8 cellular contexts compared by ENCODE assay signal in genomic region chr13:106532111-106532929, GRCh38. TPM values are rescaled to one million over a fixed set of nuclear protein-coding genes. Genes with fewer than 3 reads are reported as not detected.
DNase-seq lines count a peak whose midpoint lies in the region; ATAC-seq and TF ChIP-seq lines count a peak whose summit lies in the region.

No MANE protein-coding gene starts in this region.

- no peak overlapping the region for H3K9ac ChIP-seq in neuronal stem cell (ENCODE audit: low read depth, low read length, poor library complexity)

- H3K14ac ChIP-seq in neuronal stem cell (ENCODE audit: low read length), result no peak overlapping the region

- no peak for DNase-seq in BJ (ENCODE audit: low read depth)
- peak; percentile 70 for DNase-seq in NCI-H69 (lab: John Stamatoyannopoulos, UW)
- DNase-seq in neuronal stem cell (ENCODE audit: low spot score), result no peak
- DNase-seq in stimulated activated naive CD4-positive, alpha-beta T cell treated with Interleukin-2 at 50 U/mL for 16 hours (lab: John Stamatoyannopoulos, UW), result no peak
- no peak for DNase-seq in activated CD4-positive, alpha-beta memory T cell treated with anti-CD3 and anti-CD28 coated beads, Interleukin-2, amount 10 ng/mL, durations not matched to agents 7 days and 5 days
- no peak for DNase-seq in UCSD-AML1 (lab: John Stamatoyannopoulos, UW; ENCODE audit: unreplicated experiment)

- CTCF ChIA-PET in BJ (lab: Yijun Ruan, JAX), result interaction anchor here (0.6 to 2.7 kb wide), 4 partner anchors 381 to 1122 kb away, joined by 3 to 9 read pairs (median 4); no protein-coding TSS in a partner anchor
- CTCF ChIA-PET in activated CD4-positive, alpha-beta memory T cell treated with anti-CD3 and anti-CD28 coated beads, Interleukin-2, amount 10 ng/mL, durations not matched to agents 7 days and 5 days (lab: Charles Lee), result interaction anchor here (1.0 kb wide), 1 partner anchor 24 kb away, joined by 3 read pairs; no protein-coding TSS in a partner anchor

- ATAC-seq in HG03175 (IDR thresholded peaks at IDR 0.05; ENCODE audit: unreplicated experiment), result no peak

- H3K27me3 ChIP-seq in BJ (ENCODE audit: control insufficient read depth, insufficient read depth, low read length) (no peaks in the 10 kb centered on the region), esophagus (ENCODE audit: control insufficient read depth in 1 of 2, insufficient read depth in 2 of 2, low read length in 2 of 2) (no peaks in the 10 kb centered on the region), neuronal stem cell (ENCODE audit: control insufficient read depth in 3 of 3, insufficient read depth in 3 of 3, low read depth in 1 of 3, low read length in 3 of 3) (no peaks in the 10 kb centered on the region)

- no peak overlapping the region for H3K4ac ChIP-seq in neuronal stem cell (ENCODE audit: low read length)

- POLR2A ChIA-PET in BJ (lab: Charles Lee), result no interaction called here
- POLR2A ChIA-PET in activated CD4-positive, alpha-beta memory T cell treated with anti-CD3 and anti-CD28 coated beads, Interleukin-2, amount 10 ng/mL, durations not matched to agents 7 days and 5 days (lab: Charles Lee), result interaction anchor here (6.0 kb wide), 1 partner anchor 34 kb away, joined by 48 read pairs; the partner anchor contains the start of gene ARGLU1

- TF ChIP-seq CTCF in BJ (IDR thresholded peaks at IDR 0.05; ENCODE audit: insufficient read depth, low read depth, low read length), result no peak

- H2BK5ac ChIP-seq in neuronal stem cell (ENCODE audit: low read length), result no peak overlapping the region

- WGBS in esophagus, 2 donors, result 35 to 37% methylated on average over 18 of the region's 18 CpGs
- no CpG with 5 or more reads among the region's 18 CpGs for WGBS in neuronal stem cell (ENCODE audit: extremely low coverage in 2 of 2, insufficient read length in 2 of 2, insufficient replicate concordance in 1 of 2), 2 donors

- H3K4me3 Mint-ChIP-seq in activated CD4-positive, alpha-beta memory T cell treated with anti-CD3 and anti-CD28 coated beads, Interleukin-2, amount 10 ng/mL, durations not matched to agents 7 days and 5 days, result no peak overlapping the region

- no peak overlapping the region for H2AK5ac ChIP-seq in neuronal stem cell (ENCODE audit: low read depth, low read length)

- H4K8ac ChIP-seq in neuronal stem cell (ENCODE audit: low read depth, low read length), result no peak overlapping the region

- H3K36me3 ChIP-seq in BJ (ENCODE audit: control insufficient read depth, insufficient read depth, low read length), result no peaks in the 10 kb centered on the region
- no peaks in the 10 kb centered on the region for H3K36me3 ChIP-seq in esophagus (ENCODE audit: control insufficient read depth in 2 of 2, insufficient read depth in 2 of 2, low read length in 1 of 2)
- H3K36me3 ChIP-seq in neuronal stem cell (replicated peaks in 1 of 2; ENCODE audit: control insufficient read depth in 2 of 2, insufficient read depth in 2 of 2, low read length in 2 of 2), result peaks cover 0 to 46% of the 10 kb centered on the region in 2 donors

- H3K4me1 ChIP-seq in esophagus (ENCODE audit: control insufficient read depth in 2 of 2, insufficient read depth in 2 of 2, low read length in 1 of 2), result peaks cover 3 to 4% of the 10 kb centered on the region in 2 donors
- H3K4me1 ChIP-seq in neuronal stem cell (ENCODE audit: control insufficient read depth in 2 of 2, insufficient read depth in 1 of 2, low read depth in 1 of 2, low read length in 2 of 2), result peaks cover 19 to 42% of the 10 kb centered on the region in 2 donors

- H3K18ac ChIP-seq in neuronal stem cell (ENCODE audit: low read length), result peak overlapping the region; percentile 46

- H3K79me1 ChIP-seq in neuronal stem cell (ENCODE audit: low read depth, low read length), result peaks cover 4% of the 10 kb centered on the region

- peak overlapping the region; percentile 56 for H3K4me2 ChIP-seq in neuronal stem cell (ENCODE audit: insufficient read depth, low read length, poor library complexity, severe bottlenecking)

- H3K4me3 ChIP-seq in BJ (ENCODE audit: low read depth, low read length) (peak overlapping the region; percentile 66), esophagus (ENCODE audit: low read depth in 1 of 2, low read length in 2 of 2) (peak overlapping the region; percentile 29 to 85), neuronal stem cell (ENCODE audit: low read length in 2 of 2) (peak overlapping the region; percentile 72 to 96)

- H3K23ac ChIP-seq in neuronal stem cell (ENCODE audit: low read depth, low read length, poor library complexity), result no peak overlapping the region

- no peak overlapping the region for H2BK120ac ChIP-seq in neuronal stem cell (ENCODE audit: low read depth, low read length)

- H2AFZ ChIP-seq in neuronal stem cell (ENCODE audit: low read length), result no peak overlapping the region

- H3K9me3 ChIP-seq in esophagus (ENCODE audit: control insufficient read depth in 2 of 2, insufficient read depth in 1 of 2, low read depth in 1 of 2, low read length in 1 of 2), result no peaks in the 10 kb centered on the region
- H3K9me3 ChIP-seq in neuronal stem cell (replicated peaks in 1 of 2; ENCODE audit: control insufficient read depth in 2 of 2, insufficient read depth in 1 of 2, low read depth in 1 of 2, low read length in 2 of 2), result no peaks in the 10 kb centered on the region

- peak overlapping the region in 1 of 2 donors; percentile 34 for H3K27ac ChIP-seq in esophagus (ENCODE audit: low read depth in 2 of 2, low read length in 1 of 2)
- peak overlapping the region; percentile 81 for H3K27ac ChIP-seq in neuronal stem cell (replicated peaks; ENCODE audit: low read length)

- peaks cover 3% of the 10 kb centered on the region for H3K36me3 Mint-ChIP-seq in activated CD4-positive, alpha-beta memory T cell treated with anti-CD3 and anti-CD28 coated beads, Interleukin-2, amount 10 ng/mL, durations not matched to agents 7 days and 5 days (ENCODE audit: low read depth)

- H2BK12ac ChIP-seq in neuronal stem cell (ENCODE audit: low read length), result no peak overlapping the region

- no peak overlapping the region for H4K91ac ChIP-seq in neuronal stem cell (ENCODE audit: low read depth, low read length, poor library complexity)

- no peak overlapping the region for H2BK15ac ChIP-seq in neuronal stem cell (ENCODE audit: low read length)

- H3K27ac Mint-ChIP-seq in activated CD4-positive, alpha-beta memory T cell treated with anti-CD3 and anti-CD28 coated beads, Interleukin-2, amount 10 ng/mL, durations not matched to agents 7 days and 5 days, result no peak overlapping the region

- H3K27me3 Mint-ChIP-seq in activated CD4-positive, alpha-beta memory T cell treated with anti-CD3 and anti-CD28 coated beads, Interleukin-2, amount 10 ng/mL, durations not matched to agents 7 days and 5 days, result peaks cover 55% of the 10 kb centered on the region

- H3K4me1 Mint-ChIP-seq in activated CD4-positive, alpha-beta memory T cell treated with anti-CD3 and anti-CD28 coated beads, Interleukin-2, amount 10 ng/mL, durations not matched to agents 7 days and 5 days, result peaks cover 19% of the 10 kb centered on the region

- no peaks in the 10 kb centered on the region for H3K9me3 Mint-ChIP-seq in activated CD4-positive, alpha-beta memory T cell treated with anti-CD3 and anti-CD28 coated beads, Interleukin-2, amount 10 ng/mL, durations not matched to agents 7 days and 5 days

RNA-seq across cellular contexts. Expression of gene EFNB2, which starts 3.1 kb away (rescaled TPM):
- polyA plus RNA-seq in BJ (2011; rRNA removed) (17.1 and 19.4 TPM in 2 replicates), esophagus (1 to 10 TPM; 8.0 to 8.4 TPM)
- polyA minus RNA-seq in BJ (2011; rRNA and poly(A)+ RNA removed), result 20.0 and 22.8 TPM in 2 replicates
- 41.2 TPM for polyA plus RNA-seq in neuronal stem cell (2013, experiment 1 of 2)
- polyA plus RNA-seq in neuronal stem cell (2013, experiment 2 of 2), result 42.0 TPM
- total RNA-seq in activated CD4-positive, alpha-beta memory T cell treated with anti-CD3 and anti-CD28 coated beads, Interleukin-2, amount 10 ng/mL, durations not matched to agents 7 days and 5 days, result under 1 TPM; 0.13 TPM

RNA-seq across cellular contexts. Expression of gene ARGLU1, which starts 35.6 kb away (rescaled TPM):
- polyA plus RNA-seq in BJ (2011; rRNA removed) (25.6 and 46.3 TPM in 2 replicates), esophagus (10 to 100 TPM; 51.0 to 84.5 TPM)
- polyA minus RNA-seq in BJ (2011; rRNA and poly(A)+ RNA removed), result 4.0 and 4.6 TPM in 2 replicates
- polyA plus RNA-seq in neuronal stem cell (2013, experiment 1 of 2), result 248 TPM
- polyA plus RNA-seq in neuronal stem cell (2013, experiment 2 of 2), result 251 TPM
- 100 to 1,000 TPM; 112 to 113 TPM for total RNA-seq in activated CD4-positive, alpha-beta memory T cell treated with anti-CD3 and anti-CD28 coated beads, Interleukin-2, amount 10 ng/mL, durations not matched to agents 7 days and 5 days
